8 cellular contexts compared by ENCODE assay signal in the genomic region with DNA sequence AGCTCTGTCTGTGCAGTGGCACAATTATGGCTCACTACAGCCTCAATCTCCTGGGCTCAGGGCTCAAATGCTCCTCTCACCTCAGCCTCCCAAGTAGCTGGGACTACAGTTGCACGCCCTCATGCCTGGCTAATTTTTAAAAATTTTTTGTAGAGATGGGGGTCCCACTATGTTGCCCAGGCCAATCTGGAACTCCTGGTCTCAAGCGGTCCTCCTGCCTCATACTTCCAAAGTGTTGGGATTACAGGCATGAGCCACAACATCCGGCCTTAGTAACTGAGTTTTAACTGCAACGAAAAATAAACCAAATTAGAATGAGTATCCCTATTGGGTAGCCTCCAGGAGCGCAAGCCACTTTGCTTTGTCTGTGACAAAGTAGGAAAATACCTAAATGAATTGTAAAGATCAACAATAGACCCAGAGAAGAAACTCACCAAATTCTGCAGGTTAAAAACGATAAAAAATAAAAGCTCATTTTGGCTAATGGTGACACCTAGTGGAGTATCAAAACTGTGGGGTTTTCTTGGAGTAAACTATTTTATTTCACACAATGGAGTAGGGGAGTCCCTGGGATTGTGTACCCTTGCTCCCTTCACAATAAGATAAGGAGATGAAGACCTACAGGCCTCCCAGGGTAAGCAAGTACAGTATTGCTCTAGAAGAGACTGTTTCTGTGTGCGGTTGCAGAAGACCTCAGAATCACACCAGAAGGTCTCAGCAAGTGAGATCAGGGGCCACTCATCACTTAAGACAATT. TPM values are rescaled to one million over a fixed set of nuclear protein-coding genes. Genes with fewer than 3 reads are reported as not detected.
DNase-seq lines count a peak whose midpoint lies in the region; ATAC-seq, FAIRE-seq and TF ChIP-seq lines count a peak whose summit lies in the region.

No MANE protein-coding gene starts in this region.

- H3K79me2 ChIP-seq in GM23338 (replicated peaks; ENCODE audit: insufficient read depth) (no peaks in the 10 kb centered on the region), OCI-LY7 (ENCODE audit: insufficient read depth, low read depth, low read length) (no peaks in the 10 kb centered on the region), H1 (ENCODE audit: control insufficient read depth in 1 of 2, insufficient read depth in 2 of 2, low read length in 2 of 2) (no peaks in the 10 kb centered on the region)

- H3K4me3 Mint-ChIP-seq in GM23338, result no peak overlapping the region
- H3K4me3 Mint-ChIP-seq in mesothelial cell of epicardium, result no peak overlapping the region

- no peaks in the 10 kb centered on the region for H3K79me1 ChIP-seq in H1 (ENCODE audit: low read depth, low read length)

- H3K27ac Mint-ChIP-seq in GM23338 (no peak overlapping the region), mesothelial cell of epicardium (no peak overlapping the region)

- BruUV-seq in OCI-LY7 (replicated peaks; lab: Mats Ljungman, UMichigan), result no TSS peak

- H3K9me3 ChIP-seq in OCI-LY7 (ENCODE audit: low read length) (no peaks in the 10 kb centered on the region), H1 (ENCODE audit: insufficient read depth in 2 of 2, low read depth in 1 of 2, low read length in 1 of 2) (no peaks in the 10 kb centered on the region)

- H3K36me3 ChIP-seq in GM23338 (ENCODE audit: insufficient read depth) (no peaks in the 10 kb centered on the region), OCI-LY7 (ENCODE audit: insufficient read depth, low read length) (no peaks in the 10 kb centered on the region), H1 (ENCODE audit: control insufficient read depth in 2 of 4, insufficient read depth in 4 of 4, low read length in 3 of 4) (no peaks in the 10 kb centered on the region)

- H3K56ac ChIP-seq in H1 (replicated peaks; ENCODE audit: insufficient read length, low read depth, low read length), result no peak overlapping the region

- no peak overlapping the region for H2BK15ac ChIP-seq in H1 (ENCODE audit: low read length)

- H3K27me3 ChIP-seq in GM23338 (ENCODE audit: insufficient read depth), result peaks cover 12% of the 10 kb centered on the region
- no peaks in the 10 kb centered on the region; a peak in 1 of 7 replicates for H3K27me3 ChIP-seq in H1 (replicated peaks in 1 of 4; ENCODE audit: control insufficient read depth in 3 of 4, extremely low read depth in 1 of 4, insufficient read depth in 3 of 4, low read length in 3 of 4)

- no peak overlapping the region for H2AK5ac ChIP-seq in H1 (ENCODE audit: low read depth, low read length)

- no peaks in the 10 kb centered on the region for H4K20me1 ChIP-seq in GM23338 (replicated peaks; ENCODE audit: insufficient read depth)
- H4K20me1 ChIP-seq in OCI-LY7 (ENCODE audit: insufficient read depth, low read length), result no peaks in the 10 kb centered on the region
- H4K20me1 ChIP-seq in H1 (replicated peaks in 1 of 2; ENCODE audit: control insufficient read depth in 1 of 2, insufficient read depth in 2 of 2, low read length in 2 of 2), result no peaks in the 10 kb centered on the region

- H3K23ac ChIP-seq in H1 (ENCODE audit: insufficient read length), result no peak overlapping the region

- no peak overlapping the region for H3K18ac ChIP-seq in H1 (ENCODE audit: extremely low read depth, low read length)

- H3K4me1 Mint-ChIP-seq in GM23338, result peaks cover 8% of the 10 kb centered on the region
- H3K4me1 Mint-ChIP-seq in mesothelial cell of epicardium, result peaks cover 13% of the 10 kb centered on the region

- intact Hi-C loops in OCI-LY7 (cut with micrococcal nuclease; ENCODE audit: unreplicated experiment), result loop anchor here (10.0 kb wide), 2 partner anchors 248 to 358 kb away; partner anchors contain the start of genes RPS27L and TPM1

- H3K36me3 Mint-ChIP-seq in GM23338 (ENCODE audit: low read depth) (no peaks in the 10 kb centered on the region), mesothelial cell of epicardium (no peaks in the 10 kb centered on the region)

- H3F3A ChIP-seq in GM23338 (replicated peaks; ENCODE audit: low read depth), result no peaks in the 10 kb centered on the region

- peak overlapping the region; percentile 30; the same call in 1 of the 2 replicates for H2BK12ac ChIP-seq in H1 (ENCODE audit: low read depth, low read length)

- TF ChIP-seq EP300 in H1 (IDR thresholded peaks at IDR 0.05; ENCODE audit: borderline replicate concordance in 1 of 2, low read depth in 2 of 2, low read length in 2 of 2), result no peak

- H3K4me2 ChIP-seq in GM23338 (no peak overlapping the region), OCI-LY7 (ENCODE audit: low read length) (no peak overlapping the region), H1 (ENCODE audit: insufficient read depth in 1 of 2, low read depth in 2 of 2, low read length in 2 of 2) (no peak overlapping the region)

- TF ChIP-seq CTCF in GM23338 (conservative IDR thresholded peaks at IDR 0.05; ENCODE audit: low read depth in 2 of 2) (peak; percentile 64 to 76), OCI-LY7 (conservative IDR thresholded peaks at IDR 0.05; ENCODE audit: low read length) (peak; percentile 84), H1 (IDR thresholded peaks at IDR 0.05; ENCODE audit: control extremely low read depth in 1 of 3, insufficient read depth in 1 of 3, low read depth in 1 of 3, low read length in 3 of 3) (peak in 2 of 3 experiments; percentile 50 to 54; a peak in 2 of 4 replicates), mesothelial cell of epicardium (IDR thresholded peaks at IDR 0.05; ENCODE audit: unreplicated experiment) (peak; percentile 55)

- TF ChIP-seq POLR2A in H1 (IDR thresholded peaks at IDR 0.05; ENCODE audit: control extremely low read depth in 1 of 2, low read depth in 2 of 2, low read length in 2 of 2), result no peak

- H2AFZ ChIP-seq in GM23338 (no peak overlapping the region), OCI-LY7 (ENCODE audit: low read length) (no peak overlapping the region), H1 (ENCODE audit: low read length) (peak overlapping the region; percentile 84; the same call in 1 of the 2 replicates)

- no peak overlapping the region for H2BK120ac ChIP-seq in H1 (replicated peaks; ENCODE audit: low read depth, low read length)

- POLR2A ChIA-PET in OCI-LY7 (lab: Charles Lee), result no interaction called here
- POLR2A ChIA-PET in H1 (lab: Charles Lee; ENCODE audit: partially characterized antibody), result no interaction called here

- no peak for FAIRE-seq in H1 (lab: Jason Lieb, UNC)

- H2BK20ac ChIP-seq in H1 (ENCODE audit: low read length), result no peak overlapping the region

- H3K4ac ChIP-seq in H1 (replicated peaks; ENCODE audit: insufficient read length, low read depth, low read length), result no peak overlapping the region

- no peak overlapping the region for H3K27ac ChIP-seq in GM23338 (ENCODE audit: low read depth)
- no peak overlapping the region for H3K27ac ChIP-seq in OCI-LY7 (ENCODE audit: low read depth, low read length, poor library complexity, severe bottlenecking)
- H3K27ac ChIP-seq in H1 (ENCODE audit: low read depth, low read length), result no peak overlapping the region

- no peak overlapping the region for H4K5ac ChIP-seq in H1 (ENCODE audit: insufficient read length, low read depth, low read length)

- no peak overlapping the region for H4K91ac ChIP-seq in H1 (replicated peaks; ENCODE audit: insufficient read length, low read length)

- peak; percentile 88 for ATAC-seq in GM23338
- ATAC-seq in GM19397 (IDR thresholded peaks at IDR 0.05; ENCODE audit: unreplicated experiment), result no peak
- ATAC-seq in GM21717 (IDR thresholded peaks at IDR 0.05; ENCODE audit: unreplicated experiment), result no peak

- CTCF ChIA-PET in OCI-LY7 (lab: Charles Lee; ENCODE audit: unreplicated experiment) (no interaction called here), H1 (lab: Charles Lee; ENCODE audit: partially characterized antibody) (interaction anchor here (0.6 to 2.8 kb wide), 28 partner anchors 10 to 235 kb away, joined by 3 to 25 read pairs (median 4); no protein-coding TSS in a partner anchor)

- H3K27me3 Mint-ChIP-seq in GM23338 (ENCODE audit: insufficient read depth, low read depth, poor library complexity), result peaks cover 5% of the 10 kb centered on the region
- H3K27me3 Mint-ChIP-seq in mesothelial cell of epicardium (ENCODE audit: low read depth), result peaks cover 2% of the 10 kb centered on the region

- 59% methylated on average over 7 of the region's 7 CpGs; no CpG with 5 or more reads in 1 of the 2 experiments for WGBS in H1 (ENCODE audit: extremely low coverage in 1 of 2, insufficient coverage in 1 of 2, insufficient read length in 1 of 2, insufficient replicate concordance in 2 of 2, low coverage in 1 of 2, low lambda C conversion rate in 2 of 2, missing lambda C conversion rate in 1 of 2), 2 experiments

- H3K9ac ChIP-seq in H1 (replicated peaks in 1 of 4; ENCODE audit: extremely low read depth in 1 of 4, low read depth in 3 of 4, low read length in 3 of 4), result no peak overlapping the region

- H2BK5ac ChIP-seq in H1 (ENCODE audit: low read depth, low read length), result no peak overlapping the region

- no peaks in the 10 kb centered on the region for H3K9me3 Mint-ChIP-seq in GM23338
- no peaks in the 10 kb centered on the region for H3K9me3 Mint-ChIP-seq in mesothelial cell of epicardium

- H3K4me3 ChIP-seq in GM23338 (no peak overlapping the region), OCI-LY7 (ENCODE audit: low read depth, low read length, poor library complexity, severe bottlenecking) (no peak overlapping the region), H1 (ENCODE audit: extremely low read depth in 1 of 4, insufficient read depth in 2 of 4, low read depth in 3 of 4, low read length in 4 of 4) (no peak overlapping the region)

- TF ChIP-seq RAD21 in H1 (IDR thresholded peaks at IDR 0.05 in 1 of 2, conservative IDR thresholded peaks at IDR 0.05 in 1 of 2; ENCODE audit: low read depth in 2 of 2, low read length in 2 of 2), result peak; percentile 75 to 82

- DNase-seq in Ammon's horn (ENCODE audit: low spot score) (peak; percentile 25), GM23338 (ENCODE audit: low spot score) (peak; percentile 78), OCI-LY7 (ENCODE audit: low spot score) (peak; percentile 50), H1 (ENCODE audit: low read depth in 1 of 2, low spot score in 2 of 2) (peak in 1 of 2 experiments; percentile 53), mesothelial cell of epicardium (ENCODE audit: low spot score in 2 of 2, unreplicated experiment in 2 of 2) (no peak), HK-2 (ENCODE audit: unreplicated experiment) (no peak)

- H3K14ac ChIP-seq in H1 (ENCODE audit: insufficient read length), result no peak overlapping the region

- H3K4me1 ChIP-seq in GM23338 (ENCODE audit: insufficient read depth), result no peaks in the 10 kb centered on the region
- no peaks in the 10 kb centered on the region for H3K4me1 ChIP-seq in OCI-LY7 (ENCODE audit: insufficient read depth, low read length, poor library complexity, severe bottlenecking)
- no peaks in the 10 kb centered on the region for H3K4me1 ChIP-seq in H1 (replicated peaks in 1 of 4; ENCODE audit: control insufficient read depth in 3 of 4, insufficient read depth in 4 of 4, low read length in 3 of 4)

- H4K8ac ChIP-seq in H1 (ENCODE audit: extremely low read depth, insufficient read depth, low read length), result no peak overlapping the region

- no peaks in the 10 kb centered on the region for H3K23me2 ChIP-seq in H1 (ENCODE audit: low read depth, low read length)

- H3K9me2 ChIP-seq in GM23338 (ENCODE audit: insufficient read depth) (no peaks in the 10 kb centered on the region), OCI-LY7 (ENCODE audit: insufficient read depth, low read length) (no peaks in the 10 kb centered on the region)

RNA-seq across cellular contexts. Expression of gene CA12, which starts 21.0 kb away (rescaled TPM):
- total RNA-seq in GM23338 (2014; rRNA removed; shearing (Covaris generic)), result 2.9 and 5.2 TPM in 2 replicates
- polyA plus RNA-seq in GM23338 (2016; fragmentation: Nextera tagmentation; extraction: Ambion mirVana) (2.7 and 2.9 TPM in 2 replicates), H1 (2011; rRNA removed) (4.7 and 4.9 TPM in 2 replicates)
- not detected in 2 replicates for total RNA-seq in OCI-LY7 (2014; rRNA removed; shearing (Covaris generic))
- total RNA-seq in OCI-LY7 (2022) (not detected in 2 replicates), mesothelial cell of epicardium (1.0 to 1.6 TPM (median 1.3 TPM) in 3 replicates)
- 4.9 and 5.8 TPM in 2 replicates for total RNA-seq in H1 (2021; fragmentation: NEBNext Ultra II Directional; extraction: Animal tissue kit (Norgen Biotek cat#: 25700))
- 4.5 TPM for polyA plus RNA-seq in H1 (2011; cell fraction: cytosol; rRNA removed)
- polyA plus RNA-seq in H1 (2011; cell fraction: nucleus; rRNA removed), result 12.7 TPM
- polyA plus RNA-seq in H1 (2012, experiment 1 of 2), result 3.7 to 4.7 TPM (median 4.6 TPM) in 4 replicates
- polyA plus RNA-seq in H1 (2012, experiment 2 of 2), result 1.3 TPM
- 3.8 TPM for polyA plus RNA-seq in H1 (2013, experiment 1 of 2)
- 4.6 TPM for polyA plus RNA-seq in H1 (2013, experiment 2 of 2)
- polyA minus RNA-seq in H1 (2011; rRNA and poly(A)+ RNA removed), result 4.5 and 5.8 TPM in 2 replicates
- polyA minus RNA-seq in H1 (2011; cell fraction: cytosol; rRNA and poly(A)+ RNA removed), result 0.95 TPM
- polyA minus RNA-seq in H1 (2011; cell fraction: nucleus; rRNA and poly(A)+ RNA removed), result 5.2 TPM

Comparison
In these comparisons a context has a peak if more than half of its experiments do, and no peak if none do; other contexts are left out.
1. DNase-seq: peak in Ammon's horn (single experiment), GM23338 (single experiment) and OCI-LY7 (single experiment); none in mesothelial cell of epicardium (0 of 2) and HK-2 (single experiment).
2. Peak in every context shown above with its lines, with median percentiles within 50 percentile points of each other: CTCF ChIP-seq.